Comparison of ENCODE assay signal across 18 cellular contexts in genomic region chr11:15551897-15552851, GRCh38.
DNase-seq lines count a peak whose midpoint lies in the region; ATAC-seq and TF ChIP-seq lines count a peak whose summit lies in the region.
"Had no signal": no experiment of that assay in that cellular context is flagged by ENCODE, and none has a peak within 500 bp of the region (broad histone marks: within the 10 kb centered on the region; RNA-seq: fewer than 3 reads in every experiment).

No MANE protein-coding gene starts in this region.

- H4K20me1 ChIP-seq in H9 (ENCODE audit: control insufficient read depth, insufficient read depth, insufficient read length) (no peaks in the 10 kb centered on the region), SK-N-SH (ENCODE audit: insufficient read depth) (no peaks in the 10 kb centered on the region)

- no peaks in the 10 kb centered on the region for H3K79me2 ChIP-seq in H9 (ENCODE audit: insufficient read depth, low read length)
- no peaks in the 10 kb centered on the region for H3K79me2 ChIP-seq in SK-N-SH (ENCODE audit: insufficient read depth)

- H2BK120ac ChIP-seq in H9 (ENCODE audit: low read depth, low read length, poor library complexity, severe bottlenecking), result no peak overlapping the region

- H3K9me3 Mint-ChIP-seq in H9, result peaks cover 5 to 8% of the 10 kb centered on the region in 2 experiments; a peak in 3 of 5 replicates
- peaks cover 11% of the 10 kb centered on the region for H3K9me3 Mint-ChIP-seq in mesothelial cell of epicardium

- H3K4me1 ChIP-seq in H9 (ENCODE audit: insufficient read depth, low read length) (peaks cover 8% of the 10 kb centered on the region; the same call in 1 of the 2 replicates), SK-N-SH (ENCODE audit: control insufficient read depth in 1 of 2, insufficient read depth in 2 of 2, low read depth in 1 of 2, low read length in 1 of 2) (peaks cover 0 to 6% of the 10 kb centered on the region in 2 experiments; a peak in 2 of 4 replicates)
- H3K4me1 ChIP-seq: SJSA1 had no signal

- H2AK5ac ChIP-seq in H9 (ENCODE audit: insufficient read length, low read length), result no peak overlapping the region

- POLR2A ChIA-PET in SK-N-SH (lab: Yijun Ruan, JAX), result no interaction called here

- no peak overlapping the region for H3T11ph ChIP-seq in H9 (ENCODE audit: low read length)

- no peaks in the 10 kb centered on the region for H3K79me1 ChIP-seq in H9 (ENCODE audit: insufficient read depth, low read depth, low read length, poor library complexity, severe bottlenecking)

- no peak overlapping the region for H4K5ac ChIP-seq in H9 (ENCODE audit: insufficient read length, low read depth, low read length)

- no CpG with 5 or more reads among the region's 4 CpGs for WGBS in H9 (ENCODE audit: extremely low coverage, insufficient read length, low lambda C conversion rate)
- WGBS in SK-N-SH (ENCODE audit: low lambda C conversion rate), result 26% methylated on average over 4 of the region's 4 CpGs

- H3K4me3 Mint-ChIP-seq in H9 (peak overlapping the region; percentile 48 to 65; a peak in 4 of 5 replicates), mesothelial cell of epicardium (no peak overlapping the region)
- H3K4me3 Mint-ChIP-seq: CD4-positive, CD25-positive, alpha-beta regulatory T cell had no signal

- no peak overlapping the region for H3K23ac ChIP-seq in H9 (ENCODE audit: insufficient read length, low read depth, low read length)

- H4K91ac ChIP-seq in H9 (ENCODE audit: insufficient read length, low read depth, low read length), result no peak overlapping the region

- H3K27ac Mint-ChIP-seq in H9, result peak overlapping the region; percentile 91 to 95 (median 92)
- H3K27ac Mint-ChIP-seq in mesothelial cell of epicardium, result peak overlapping the region; percentile 41
- H3K27ac Mint-ChIP-seq: CD4-positive, CD25-positive, alpha-beta regulatory T cell had no signal

- in situ Hi-C loops in G401 (cut with HindIII; ENCODE audit: low sequenced_read_pairs), result no loop called here

- H2BK12ac ChIP-seq in H9 (ENCODE audit: insufficient read length, low read depth, low read length), result no peak overlapping the region

- H3K27me3 ChIP-seq in H9 (ENCODE audit: insufficient read depth, low read length) (no peaks in the 10 kb centered on the region), SK-N-SH (ENCODE audit: insufficient read depth) (no peaks in the 10 kb centered on the region)
- H3K27me3 ChIP-seq: MG63 had no signal

- H3K36me3 Mint-ChIP-seq in H9 (ENCODE audit: insufficient read depth in 1 of 3, low read depth in 3 of 3) (peaks cover 4 to 10% (median 8%) of the 10 kb centered on the region in 3 experiments; a peak in 5 of 7 replicates), mesothelial cell of epicardium (no peaks in the 10 kb centered on the region)
- H3K36me3 Mint-ChIP-seq: CD4-positive, CD25-positive, alpha-beta regulatory T cell had no signal

- no peak overlapping the region for H3K56ac ChIP-seq in H9 (ENCODE audit: insufficient read length, low read depth, low read length)

- no peaks in the 10 kb centered on the region for H3K36me3 ChIP-seq in SK-N-SH (replicated peaks in 1 of 2; ENCODE audit: control insufficient read depth in 1 of 2, insufficient read depth in 2 of 2, low read length in 1 of 2)
- H3K36me3 ChIP-seq: MG63, SJSA1 had no signal

- H3K27ac ChIP-seq in H9 (ENCODE audit: insufficient read length, low read depth, low read length), result peak overlapping the region; percentile 91
- H3K27ac ChIP-seq in SK-N-SH (ENCODE audit: low read depth in 2 of 2, low read length in 1 of 2), result peak overlapping the region in 1 of 2 experiments; percentile 94; a peak in 2 of 4 replicates
- H3K27ac ChIP-seq: SJSA1 had no signal

- H2BK15ac ChIP-seq in H9 (ENCODE audit: low read depth, low read length), result no peak overlapping the region

- H3K9ac ChIP-seq in H9 (ENCODE audit: extremely low read depth, insufficient read length, low read length) (no peak overlapping the region), SK-N-SH (no peak overlapping the region)

- no peak overlapping the region for H3K4me3 ChIP-seq in SK-N-SH (ENCODE audit: low read depth in 2 of 2, low read length in 1 of 2)
- H3K4me3 ChIP-seq: MG63, SJSA1 had no signal

- no peak for TF ChIP-seq CTCF in H9 (conservative IDR thresholded peaks at IDR 0.05)
- no peak for TF ChIP-seq CTCF in SK-N-SH (IDR thresholded peaks at IDR 0.05)
- no peak for TF ChIP-seq CTCF in mesothelial cell of epicardium (IDR thresholded peaks at IDR 0.05; ENCODE audit: unreplicated experiment)

- peak in 1 of 2 experiments; percentile 94; a peak in 2 of 4 replicates for TF ChIP-seq EP300 in SK-N-SH (IDR thresholded peaks at IDR 0.05; ENCODE audit: borderline replicate concordance in 1 of 2, low read depth in 1 of 2, low read length in 1 of 2)

- H4K8ac ChIP-seq in H9 (replicated peaks; ENCODE audit: insufficient read length, low read depth, low read length), result no peak overlapping the region

- H3K27me3 Mint-ChIP-seq in H9 (ENCODE audit: low read depth), result no peaks in the 10 kb centered on the region
- no peaks in the 10 kb centered on the region for H3K27me3 Mint-ChIP-seq in mesothelial cell of epicardium (ENCODE audit: low read depth)
- H3K27me3 Mint-ChIP-seq: CD4-positive, CD25-positive, alpha-beta regulatory T cell had no signal

- H2AFZ ChIP-seq in H9 (ENCODE audit: low read length), result no peak overlapping the region
- H2AFZ ChIP-seq in SK-N-SH (ENCODE audit: low read depth), result no peak overlapping the region

- H3K18ac ChIP-seq in H9 (ENCODE audit: insufficient read length, low read depth, low read length), result no peak overlapping the region

- CTCF ChIA-PET in SK-N-SH (lab: Yijun Ruan, JAX), result interaction anchor here (1.0 to 1.3 kb wide), 2 partner anchors 12 to 70 kb away, joined by 3 read pairs; no protein-coding TSS in a partner anchor

- H3K4me2 ChIP-seq in H9 (ENCODE audit: insufficient read depth, insufficient read length, low read length) (peak overlapping the region; percentile 51), SK-N-SH (no peak overlapping the region)

- no peaks in the 10 kb centered on the region for H3F3A ChIP-seq in SK-N-SH (replicated peaks; ENCODE audit: insufficient read depth)

- no peak overlapping the region for H3K14ac ChIP-seq in H9 (ENCODE audit: insufficient read depth, low read length)

- no peak for ATAC-seq in activated CD4-positive, CD25-positive, alpha-beta regulatory T cell treated with anti-CD3 and anti-CD28 coated beads, Interleukin-2, amount 50 U/mL, for 24 hours

- H3K23me2 ChIP-seq in H9 (ENCODE audit: insufficient read length, low read depth, low read length, poor library complexity, severe bottlenecking), result no peaks in the 10 kb centered on the region

- no peak overlapping the region for H2BK5ac ChIP-seq in H9 (ENCODE audit: insufficient read length, low read length)

- H2BK20ac ChIP-seq in H9 (ENCODE audit: low read depth, low read length, poor library complexity, severe bottlenecking), result no peak overlapping the region

- no peaks in the 10 kb centered on the region for H3K9me2 ChIP-seq in SK-N-SH

- TF ChIP-seq RAD21 in SK-N-SH (IDR thresholded peaks at IDR 0.05; ENCODE audit: low read length), result no peak; the same call in 1 of the 2 replicates

- H3K9me3 ChIP-seq in H9 (ENCODE audit: control insufficient read depth, low read depth, low read length) (no peaks in the 10 kb centered on the region), SK-N-SH (no peaks in the 10 kb centered on the region)
- H3K9me3 ChIP-seq: MG63, SJSA1 had no signal

- no peak overlapping the region for H3K4ac ChIP-seq in H9 (ENCODE audit: low read depth, low read length)

- H3K4me1 Mint-ChIP-seq in H9 (peaks cover 66 to 76% of the 10 kb centered on the region in 2 experiments), mesothelial cell of epicardium (peaks cover 10% of the 10 kb centered on the region)
- H3K4me1 Mint-ChIP-seq: CD4-positive, CD25-positive, alpha-beta regulatory T cell had no signal

- DNase-seq in H9 (peak; percentile 34), SK-N-SH (peak; percentile 44), iPS DF 19.7 (ENCODE audit: low read depth, low spot score) (peak; percentile 38), mesothelial cell of epicardium (ENCODE audit: low spot score in 2 of 2, unreplicated experiment in 2 of 2) (no peak), NCI-H1417 treated with DMSO at 0.1 percent for 48 hours (lab: John Stamatoyannopoulos, UW) (no peak), G401 (ENCODE audit: low spot score) (no peak)
- no peak for DNase-seq in activated CD4-positive, alpha-beta T cell treated with anti-CD3 and anti-CD28 coated beads for 4 hours
- DNase-seq: AML-193; CD4-positive, CD25-positive, alpha-beta regulatory T cell; MG63; NCI-H1105; NCI-H187 treated with DMSO at 0.1 percent for 48 hours; NCI-H2227 treated with DMSO at 0.1 percent for 48 hours; NCI-H524 treated with DMSO at 0.1 percent for 48 hours; OCI-M1; RPMI8226 had no signal

TF ChIP-seq in SK-N-SH, 30 proteins besides CTCF, POLR2A, EP300 and RAD21:
- 0 out of 2 replicates have a peak, but pooled peaks have one; percentile 49 for TF ChIP-seq FOXJ3 (CRISPR knock-in tag; IDR thresholded peaks at IDR 0.05)
- no peak for TF ChIP-seq POLR2AphosphoS5 (IDR thresholded peaks at IDR 0.05; ENCODE audit: low read depth, low read length)
- peak; percentile 36 for TF ChIP-seq CHD2 (IDR thresholded peaks at IDR 0.05; ENCODE audit: low read length, partially characterized antibody)
- peak; percentile 41 for TF ChIP-seq TCF12 (IDR thresholded peaks at IDR 0.05)
- peak; percentile 77 for TF ChIP-seq GATA2 (CRISPR knock-in tag; IDR thresholded peaks at IDR 0.05)
- no peak for TF ChIP-seq GABPA (IDR thresholded peaks at IDR 0.05; ENCODE audit: low read depth)
- TF ChIP-seq RCOR1 (IDR thresholded peaks at IDR 0.05; ENCODE audit: low read length), result peak; percentile 59; the same call in 1 of the 2 replicates
- TF ChIP-seq MXI1 (IDR thresholded peaks at IDR 0.05; ENCODE audit: low read depth, low read length), result 0 out of 2 replicates have a peak, but pooled peaks have one; percentile 19

Comparison
In these comparisons a context has a peak if more than half of its experiments do, and no peak if none do; other contexts are left out.
1. DNase-seq: peak in H9 (single experiment), SK-N-SH (single experiment) and iPS DF 19.7 (single experiment); none in mesothelial cell of epicardium (0 of 2), activated CD4-positive, alpha-beta T cell treated with anti-CD3 and anti-CD28 coated beads for 4 hours (0 of 2), NCI-H1417 treated with DMSO at 0.1 percent for 48 hours (single experiment) and G401 (single experiment).